In the genomic region with DNA sequence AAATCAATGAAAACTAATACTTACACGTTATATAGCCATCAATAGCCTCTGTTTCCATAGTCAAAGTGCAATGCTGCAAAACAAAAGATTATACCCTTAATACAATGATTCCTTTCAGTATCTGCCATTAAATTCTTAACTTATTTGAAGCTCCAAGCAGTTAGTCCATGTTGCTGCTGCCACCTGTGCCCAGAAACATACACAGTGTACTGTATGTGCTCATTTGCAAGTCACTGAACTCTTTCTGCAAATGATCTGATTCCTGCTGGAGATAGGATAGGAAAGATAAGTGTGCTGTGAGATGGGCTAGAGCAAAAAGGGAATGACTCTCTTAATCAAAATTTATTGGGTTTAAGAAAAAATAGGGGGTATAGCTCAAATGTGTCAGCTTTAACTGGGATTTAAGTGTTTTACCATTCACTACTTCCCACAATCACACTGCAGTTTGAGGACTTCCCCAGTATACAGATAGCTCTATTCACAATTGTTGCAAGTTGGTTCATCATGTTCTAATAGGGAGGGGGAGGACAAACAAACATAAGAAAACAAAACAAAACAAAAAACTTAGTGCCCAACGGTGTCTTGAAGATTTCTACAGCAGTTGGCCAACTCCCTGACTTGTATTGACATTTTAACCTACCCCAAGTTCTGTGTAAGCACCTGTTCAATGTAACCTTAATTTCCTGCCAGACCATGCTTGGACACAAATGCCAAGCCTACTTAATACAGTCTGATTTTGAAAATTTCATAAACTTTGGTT, we compare ENCODE assay signal across 10 cellular contexts. TPM values are rescaled to one million over a fixed set of nuclear protein-coding genes. Genes with fewer than 3 reads are reported as not detected.
DNase-seq lines count a peak whose midpoint lies in the region; ATAC-seq and TF ChIP-seq lines count a peak whose summit lies in the region.
"Had no signal": no experiment of that assay in that cellular context is flagged by ENCODE, and none has a peak within 500 bp of the region (broad histone marks: within the 10 kb centered on the region; RNA-seq: fewer than 3 reads in every experiment).

No MANE protein-coding gene starts in this region.

- TF ChIP-seq POLR2A in GM18505 (IDR thresholded peaks at IDR 0.05; ENCODE audit: borderline replicate concordance, extremely low read depth, insufficient read depth, insufficient read length) = no peak

- CTCF ChIA-PET in activated CD4-positive, alpha-beta memory T cell treated with anti-CD3 and anti-CD28 coated beads for 36 hours (lab: Charles Lee) = interaction anchor here (0.6 kb wide), 2 partner anchors 153 to 209 kb away, joined by 3 to 7 read pairs; no protein-coding TSS in a partner anchor

- ATAC-seq in activated naive CD4-positive, alpha-beta T cell treated with anti-CD3 and anti-CD28 coated beads, Interleukin-2, amount 50 U/mL, for 72 hours = no peak
- no peak for ATAC-seq in GM18505 (IDR thresholded peaks at IDR 0.05; ENCODE audit: unreplicated experiment)

- intact Hi-C loops in activated CD4-positive, alpha-beta memory T cell treated with anti-CD3 and anti-CD28 coated beads for 36 hours (cut with micrococcal nuclease) = no loop called here

- POLR2A ChIA-PET in activated CD4-positive, alpha-beta memory T cell treated with anti-CD3 and anti-CD28 coated beads for 36 hours (lab: Charles Lee) = no interaction called here

- no peak overlapping the region for H3K27ac Mint-ChIP-seq in activated naive CD4-positive, alpha-beta T cell treated with anti-CD3 and anti-CD28 coated beads, Interleukin-2, amount 50 U/mL, for 24 hours
- H3K27ac Mint-ChIP-seq in activated naive CD4-positive, alpha-beta T cell treated with anti-CD3 and anti-CD28 coated beads, Interleukin-2, amount 50 U/mL, for 72 hours = peak overlapping the region in 1 of 2 donors; percentile 32
- peak overlapping the region; percentile 52 for H3K27ac Mint-ChIP-seq in activated CD4-positive, alpha-beta memory T cell treated with anti-CD3 and anti-CD28 coated beads for 36 hours

- H3K36me3 Mint-ChIP-seq in activated naive CD4-positive, alpha-beta T cell treated with anti-CD3 and anti-CD28 coated beads, Interleukin-2, amount 50 U/mL, for 24 hours = no peaks in the 10 kb centered on the region
- peaks cover 6% of the 10 kb centered on the region in 2 donors for H3K36me3 Mint-ChIP-seq in activated naive CD4-positive, alpha-beta T cell treated with anti-CD3 and anti-CD28 coated beads, Interleukin-2, amount 50 U/mL, for 72 hours
- H3K36me3 Mint-ChIP-seq in activated CD4-positive, alpha-beta memory T cell treated with anti-CD3 and anti-CD28 coated beads for 36 hours = no peaks in the 10 kb centered on the region

- no peak for DNase-seq in activated naive CD4-positive, alpha-beta T cell treated with anti-CD3 and anti-CD28 coated beads, Interleukin-2, amount 50 U/mL, for 72 hours (ENCODE audit: low spot score in 2 of 2)
- no peak for DNase-seq in activated CD4-positive, alpha-beta memory T cell treated with anti-CD3 and anti-CD28 coated beads for 36 hours
- DNase-seq in inferior parietal cortex (ENCODE audit: extremely low spot score) (peak; percentile 45), BE2C (no peak), LoVo (ENCODE audit: low spot score) (no peak)
- DNase-seq: activated naive CD4-positive, alpha-beta T cell; small intestine had no signal

- H3K27me3 ChIP-seq in thymus (ENCODE audit: control insufficient read depth, insufficient read depth) = no peaks in the 10 kb centered on the region
- peaks cover 37% of the 10 kb centered on the region for H3K27me3 ChIP-seq in BE2C

- no peak for TF ChIP-seq CTCF in BE2C (IDR thresholded peaks at IDR 0.05; ENCODE audit: low read depth, low read length)

- H3K4me3 Mint-ChIP-seq in activated naive CD4-positive, alpha-beta T cell treated with anti-CD3 and anti-CD28 coated beads, Interleukin-2, amount 50 U/mL, for 24 hours = peak overlapping the region; percentile 78
- H3K4me3 Mint-ChIP-seq in activated CD4-positive, alpha-beta memory T cell treated with anti-CD3 and anti-CD28 coated beads for 36 hours = peak overlapping the region; percentile 73

- H3K4me3 ChIP-seq in thymus (ENCODE audit: low read length) (peak overlapping the region; percentile 91), BE2C (ENCODE audit: low read depth, low read length) (no peak overlapping the region)

- peaks cover 31% of the 10 kb centered on the region for H3K4me1 Mint-ChIP-seq in activated naive CD4-positive, alpha-beta T cell treated with anti-CD3 and anti-CD28 coated beads, Interleukin-2, amount 50 U/mL, for 24 hours
- H3K4me1 Mint-ChIP-seq in activated CD4-positive, alpha-beta memory T cell treated with anti-CD3 and anti-CD28 coated beads for 36 hours (ENCODE audit: low read depth) = peaks cover 20% of the 10 kb centered on the region

- peaks cover 40% of the 10 kb centered on the region for H3K27me3 Mint-ChIP-seq in activated naive CD4-positive, alpha-beta T cell treated with anti-CD3 and anti-CD28 coated beads, Interleukin-2, amount 50 U/mL, for 24 hours
- H3K27me3 Mint-ChIP-seq in activated CD4-positive, alpha-beta memory T cell treated with anti-CD3 and anti-CD28 coated beads for 36 hours = peaks cover 34% of the 10 kb centered on the region

- peak overlapping the region; percentile 76 for H3K27ac ChIP-seq in thymus (ENCODE audit: low read depth)

- no peaks in the 10 kb centered on the region for H3K9me3 ChIP-seq in thymus (ENCODE audit: control insufficient read depth)
- H3K9me3 ChIP-seq in BE2C = no peaks in the 10 kb centered on the region

- H3K4me1 ChIP-seq in thymus (ENCODE audit: control insufficient read depth, insufficient read depth, low read length) = peaks cover 2% of the 10 kb centered on the region
- H3K4me1 ChIP-seq in BE2C = no peaks in the 10 kb centered on the region

- WGBS in thymus = 22% methylated on average over 2 of the region's 2 CpGs

- no peaks in the 10 kb centered on the region for H3K9me3 Mint-ChIP-seq in activated naive CD4-positive, alpha-beta T cell treated with anti-CD3 and anti-CD28 coated beads, Interleukin-2, amount 50 U/mL, for 24 hours
- H3K9me3 Mint-ChIP-seq in activated naive CD4-positive, alpha-beta T cell treated with anti-CD3 and anti-CD28 coated beads, Interleukin-2, amount 50 U/mL, for 72 hours = no peaks in the 10 kb centered on the region
- no peaks in the 10 kb centered on the region for H3K9me3 Mint-ChIP-seq in activated CD4-positive, alpha-beta memory T cell treated with anti-CD3 and anti-CD28 coated beads for 36 hours

- H3K36me3 ChIP-seq in thymus (ENCODE audit: control insufficient read depth, insufficient read depth) (no peaks in the 10 kb centered on the region), BE2C (no peaks in the 10 kb centered on the region)

RNA-seq across cellular contexts. Expression of a gene that starts 2.7 kb away (rescaled TPM):
- 1 to 10 TPM; 1.8 to 8.9 TPM for total RNA-seq in activated naive CD4-positive, alpha-beta T cell treated with anti-CD3 and anti-CD28 coated beads, Interleukin-2, amount 50 U/mL, for 72 hours
- total RNA-seq in activated CD4-positive, alpha-beta memory T cell treated with anti-CD3 and anti-CD28 coated beads for 36 hours = 1 to 10 TPM; 8.1 to 9.1 TPM
- 19.2 TPM for polyA plus RNA-seq in thymus
- polyA plus RNA-seq in BE2C (2012; ENCODE audit: insufficient read depth, insufficient read length, low read depth) = 1.2 TPM
